In the genomic region with DNA sequence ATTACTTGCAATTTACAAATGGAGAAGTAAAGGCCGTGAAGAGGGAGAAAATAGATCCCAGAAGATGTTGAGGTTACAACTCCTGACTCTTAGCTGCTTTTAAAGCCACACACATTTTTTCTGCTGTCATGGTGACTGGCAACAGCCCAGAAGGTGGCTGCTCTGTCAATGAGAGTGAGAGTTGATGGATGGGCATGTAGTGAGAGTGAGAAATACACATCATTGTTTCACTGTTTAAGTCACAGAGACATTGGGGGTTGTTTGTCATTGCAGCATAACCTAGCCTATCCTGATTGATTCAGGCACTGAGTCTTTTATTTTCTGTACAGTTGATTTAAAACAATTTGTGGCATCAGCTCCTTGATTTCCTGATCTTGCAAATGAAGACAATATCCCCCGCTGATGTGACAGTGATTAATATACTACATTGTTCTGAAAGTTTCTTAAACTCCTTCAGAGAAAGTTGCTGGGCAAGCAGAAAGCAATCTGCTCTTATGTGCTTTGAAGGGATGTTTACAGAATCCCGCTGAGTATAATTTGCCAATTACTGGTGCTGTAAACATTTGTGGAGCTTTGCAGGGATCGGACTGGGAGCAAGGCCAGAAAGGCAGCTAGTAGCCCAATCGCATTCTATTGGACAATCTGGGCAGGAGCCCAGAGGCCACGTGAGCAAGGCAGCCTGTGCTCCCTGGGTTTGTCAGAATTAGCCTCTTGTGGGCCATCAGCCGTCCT, we compare ENCODE assay signal across 9 cellular contexts.
A peak's percentile ranks its signal among the peaks of the same experiment; 100 is the strongest.
DNase-seq lines count a peak whose midpoint lies in the region; ATAC-seq, FAIRE-seq and TF ChIP-seq lines count a peak whose summit lies in the region.
"Had no signal": no experiment of that assay in that cellular context is flagged by ENCODE, and none has a peak within 500 bp of the region (broad histone marks: within the 10 kb centered on the region; RNA-seq: fewer than 3 reads in every experiment).

No MANE protein-coding gene starts in this region.

- no peaks in the 10 kb centered on the region for H3K4me1 ChIP-seq in mucosa of descending colon (ENCODE audit: low read depth)

- in situ Hi-C loops in ACHN (cut with HindIII; ENCODE audit: low pct_ligation_motif_present, low pct_unique_long_range_greater_than_20kb, low sequenced_read_pairs): no loop called here

- no peak for TF ChIP-seq CTCF in mucosa of descending colon (IDR thresholded peaks at IDR 0.05)

- no peaks in the 10 kb centered on the region for H3K36me3 ChIP-seq in mucosa of descending colon (ENCODE audit: low read depth)

- intact Hi-C loops in mucosa of descending colon (cut with DNase I, micrococcal nuclease): no loop called here

- peak; percentile 90 for FAIRE-seq in endometrium (lab: Jason Lieb, UNC)
- FAIRE-seq: H1 had no signal

- ATAC-seq in mucosa of descending colon: peak; percentile 68
- no peak for ATAC-seq in GM19395 (IDR thresholded peaks at IDR 0.05; ENCODE audit: unreplicated experiment)
- no peak for ATAC-seq in GM19324 (IDR thresholded peaks at IDR 0.05; ENCODE audit: low FRiP score, unreplicated experiment)

- H3K9me3 ChIP-seq in mucosa of descending colon: no peaks in the 10 kb centered on the region

- DNase-seq in C1 segment of cervical spinal cord (lab: John Stamatoyannopoulos, UW) (peak in 10 of 14 donors; percentile 17 to 69 (median 40)), NCI-H69 (lab: John Stamatoyannopoulos, UW) (peak; percentile 96), mucosa of descending colon (peak; percentile 63 to 72 (median 69)), CD1c-positive myeloid dendritic cell (ENCODE audit: extremely low spot score) (no peak), ACHN (no peak)

- no peak overlapping the region for H3K4me3 ChIP-seq in mucosa of descending colon

Comparison
In these comparisons a context has a peak if more than half of its experiments do, and no peak if none do; other contexts are left out.
1. DNase-seq: peak in C1 segment of cervical spinal cord (10 of 14), NCI-H69 (single experiment) and mucosa of descending colon (3 of 3); none in CD1c-positive myeloid dendritic cell (single experiment) and ACHN (single experiment).